Comparison of ENCODE assay signal across 8 cellular contexts in genomic region chr10:63133056-63133786, GRCh38. TPM values are rescaled to one million over a fixed set of nuclear protein-coding genes. Genes with fewer than 3 reads are reported as not detected.
DNase-seq lines count a peak whose midpoint lies in the region; ATAC-seq, FAIRE-seq and TF ChIP-seq lines count a peak whose summit lies in the region.

Gene NRBF2, plus strand, starts transcription at chr10:63133328. Its CDS starts 143 bp downstream, at chr10:63133471.

- FAIRE-seq in small intestine (lab: Jason Lieb, UNC) = no peak

- CTCF ChIA-PET in AG04450 (lab: Charles Lee) = interaction anchor here (1.2 to 1.5 kb wide), 3 partner anchors 13 to 696 kb away, joined by 3 to 4 read pairs (median 4); no protein-coding TSS in a partner anchor

- POLR2A ChIA-PET in AG04450 (lab: Yijun Ruan, JAX) = interaction anchor here (0.9 to 1.7 kb wide), 6 partner anchors 13 to 317 kb away, joined by 3 to 15 read pairs (median 4); partner anchors contain the start of gene EGR2

- H3K9ac ChIP-seq in iPS-20b (ENCODE audit: low read depth, low read length) = peak within 1 kb of the TSS; percentile 89

- H3K36me3 ChIP-seq in breast epithelium (no peaks in the 10 kb centered on the region), iPS-20b (ENCODE audit: insufficient read depth, low read depth, low read length) (no peaks in the 10 kb centered on the region), small intestine (ENCODE audit: control insufficient read depth in 2 of 2, insufficient read depth in 2 of 2, low read length in 2 of 2) (no peaks in the 10 kb centered on the region)

- TF ChIP-seq CTCF in AG04450 (IDR thresholded peaks at IDR 0.05; ENCODE audit: low read depth, low read length) = peak; percentile 35
- no peak for TF ChIP-seq CTCF in VCaP (conservative IDR thresholded peaks at IDR 0.05)
- TF ChIP-seq CTCF in breast epithelium (IDR thresholded peaks at IDR 0.05) = no peak

- peak; percentile 95 for TF ChIP-seq POLR2A in breast epithelium (IDR thresholded peaks at IDR 0.05)

- peak within 1 kb of the TSS; percentile 94 for H3K27ac ChIP-seq in AG04450 (ENCODE audit: low read depth, low read length)
- H3K27ac ChIP-seq in VCaP = peak within 1 kb of the TSS; percentile 80
- peak within 1 kb of the TSS; percentile 98 to 99 for H3K27ac ChIP-seq in breast epithelium
- peak within 1 kb of the TSS; percentile 24 for H3K27ac ChIP-seq in iPS-20b (ENCODE audit: low read length)
- H3K27ac ChIP-seq in small intestine (ENCODE audit: low read depth in 1 of 2, low read length in 1 of 2) = peak within 1 kb of the TSS; percentile 93 to 97

- peaks cover 0 to 7% of the 10 kb centered on the region in 2 donors for H3K4me1 ChIP-seq in breast epithelium
- H3K4me1 ChIP-seq in iPS-20b (ENCODE audit: insufficient read depth, low read length) = no peaks in the 10 kb centered on the region
- peaks cover 0 to 4% of the 10 kb centered on the region in 2 donors for H3K4me1 ChIP-seq in small intestine (ENCODE audit: control insufficient read depth in 2 of 2, insufficient read depth in 1 of 2, low read depth in 1 of 2, low read length in 1 of 2)

- H3K27me3 ChIP-seq in AG04450 (ENCODE audit: control insufficient read depth, insufficient read depth, low read length) (no peaks in the 10 kb centered on the region), breast epithelium (no peaks in the 10 kb centered on the region), iPS-20b (ENCODE audit: insufficient read depth, low read length) (no peaks in the 10 kb centered on the region), small intestine (ENCODE audit: control insufficient read depth in 2 of 2, insufficient read depth in 2 of 2, low read length in 2 of 2) (no peaks in the 10 kb centered on the region)

- H3K9me3 ChIP-seq in AG04450 (ENCODE audit: control insufficient read depth, insufficient read depth, low read length) = peaks cover 6% of the 10 kb centered on the region; the same call in 1 of the 2 replicates
- H3K9me3 ChIP-seq in breast epithelium = no peaks in the 10 kb centered on the region
- peaks cover 6% of the 10 kb centered on the region for H3K9me3 ChIP-seq in iPS-20b (ENCODE audit: insufficient read depth, low read depth, low read length)
- H3K9me3 ChIP-seq in small intestine (ENCODE audit: control insufficient read depth, low read depth) = no peaks in the 10 kb centered on the region

- 0 to 1% (median 0%) methylated on average over 44 to 53 of the region's 53 CpGs for WGBS in small intestine, 3 donors

- H3K4me3 ChIP-seq in AG04450 (ENCODE audit: low read depth, low read length) (peak within 1 kb of the TSS; percentile 93), breast epithelium (peak within 1 kb of the TSS; percentile 92 to 100 (median 96)), iPS-20b (ENCODE audit: low read length) (peak within 1 kb of the TSS; percentile 83), small intestine (ENCODE audit: low read depth in 1 of 2, low read length in 2 of 2) (peak within 1 kb of the TSS; percentile 63 to 98)

- DNase-seq in AG04450 (ENCODE audit: low read depth, low spot score) (peak; percentile 94), NCI-H2196 (lab: John Stamatoyannopoulos, UW; ENCODE audit: unreplicated experiment) (peak; percentile 89), breast epithelium (ENCODE audit: low spot score in 2 of 2) (peak; percentile 96 to 98), small intestine (peak; percentile 99)

- intact Hi-C loops in breast epithelium (cut with DNase I; ENCODE audit: low total_unique reads) = no loop called here

- ATAC-seq in GM18870 (IDR thresholded peaks at IDR 0.05; ENCODE audit: unreplicated experiment) (peak; percentile 93), HG03135 (IDR thresholded peaks at IDR 0.05; ENCODE audit: unreplicated experiment) (peak; percentile 98)

RNA-seq across cellular contexts. Expression of gene NRBF2, which starts in this region (rescaled TPM):
- 27.7 and 34.5 TPM in 2 replicates for polyA plus RNA-seq in AG04450 (2011; rRNA removed)
- polyA minus RNA-seq in AG04450 (2011; rRNA and poly(A)+ RNA removed) = 13.0 and 16.0 TPM in 2 replicates
- total RNA-seq in breast epithelium = 10 to 100 TPM; 14.7 to 28.5 (median 17.0) TPM
- polyA plus RNA-seq in small intestine = 10 to 100 TPM; 14.4 to 23.5 (median 19.9) TPM

Comparison
In these comparisons a context has a peak if more than half of its experiments do, and no peak if none do; other contexts are left out.
1. Peak in every context shown above with its lines: DNase-seq, ATAC-seq, H3K4me3 ChIP-seq and H3K27ac ChIP-seq.
2. H3K27ac ChIP-seq: peak in every context shown above with its lines; median percentile 98 in breast epithelium; 95 in small intestine; 94 in AG04450; 80 in VCaP; 24 in iPS-20b.